ENCODE assay signal across 16 cellular contexts in genomic region chr17:34436607-34437006, GRCh38.
DNase-seq lines count a peak whose midpoint lies in the region; ATAC-seq, FAIRE-seq and TF ChIP-seq lines count a peak whose summit lies in the region.
"Had no signal": no experiment of that assay in that cellular context is flagged by ENCODE, and none has a peak within 500 bp of the region (broad histone marks: within the 10 kb centered on the region; RNA-seq: fewer than 3 reads in every experiment).

No MANE protein-coding gene starts in this region.

- POLR2A ChIA-PET in activated CD8-positive, alpha-beta T cell treated with anti-CD3 and anti-CD28 coated beads for 36 hours (lab: Charles Lee) = no interaction called here
- POLR2A ChIA-PET in activated CD8-positive, alpha-beta T cell treated with anti-CD3 and anti-CD28 coated beads, Interleukin-2, amount 10 ng/mL, durations not matched to agents 7 days and 5 days (lab: Charles Lee) = no interaction called here
- POLR2A ChIA-PET in H1 (lab: Charles Lee; ENCODE audit: partially characterized antibody) = interaction anchor here (1.0 kb wide), 1 partner anchor 9 kb away, joined by 3 read pairs; no protein-coding TSS in a partner anchor

- H2BK12ac ChIP-seq in H1 (ENCODE audit: low read depth, low read length) = no peak overlapping the region

- H3K27ac ChIP-seq in H1 (ENCODE audit: low read depth, low read length) = no peak overlapping the region
- H3K27ac ChIP-seq: GM23248 had no signal

- H3K9ac ChIP-seq in Loucy (ENCODE audit: low read depth, low read length, poor library complexity, severe bottlenecking) = no peak overlapping the region
- no peak overlapping the region for H3K9ac ChIP-seq in H1 (replicated peaks in 1 of 4; ENCODE audit: extremely low read depth in 1 of 4, low read depth in 3 of 4, low read length in 3 of 4)
- H3K9ac ChIP-seq: GM23248, SK-N-SH had no signal

- CTCF ChIA-PET in activated CD8-positive, alpha-beta T cell treated with anti-CD3 and anti-CD28 coated beads for 36 hours (lab: Charles Lee) = interaction anchor here (1.4 to 2.0 kb wide), 2 partner anchors 10 to 16 kb away, joined by 4 to 9 read pairs; no protein-coding TSS in a partner anchor
- CTCF ChIA-PET in activated CD8-positive, alpha-beta T cell treated with anti-CD3 and anti-CD28 coated beads, Interleukin-2, amount 10 ng/mL, durations not matched to agents 7 days and 5 days (lab: Charles Lee) = interaction anchor here (1.0 kb wide), 1 partner anchor 17 kb away, joined by 5 read pairs; no protein-coding TSS in a partner anchor
- CTCF ChIA-PET in H1 (lab: Charles Lee; ENCODE audit: partially characterized antibody) = interaction anchor here (0.6 to 6.9 kb wide), 7 partner anchors 8 to 539 kb away, joined by 3 to 49 read pairs (median 3); no protein-coding TSS in a partner anchor

- no peaks in the 10 kb centered on the region for H3K27me3 ChIP-seq in Loucy (ENCODE audit: insufficient read depth, low read length, poor library complexity, severe bottlenecking)
- no peaks in the 10 kb centered on the region; a peak in 1 of 7 replicates for H3K27me3 ChIP-seq in H1 (replicated peaks in 1 of 4; ENCODE audit: control insufficient read depth in 3 of 4, extremely low read depth in 1 of 4, insufficient read depth in 3 of 4, low read length in 3 of 4)

- ATAC-seq in activated CD8-positive, alpha-beta T cell treated with anti-CD3 and anti-CD28 coated beads for 36 hours = no peak
- no peak for ATAC-seq in activated CD8-positive, alpha-beta T cell treated with anti-CD3 and anti-CD28 coated beads, Interleukin-2, amount 10 ng/mL, durations not matched to agents 7 days and 5 days
- ATAC-seq in GM21423 (IDR thresholded peaks at IDR 0.05; ENCODE audit: unreplicated experiment) (no peak), GM18517 (IDR thresholded peaks at IDR 0.05; ENCODE audit: unreplicated experiment) (no peak)

- H4K5ac ChIP-seq in H1 (ENCODE audit: insufficient read length, low read depth, low read length) = no peak overlapping the region

- H2BK20ac ChIP-seq in H1 (ENCODE audit: low read length) = no peak overlapping the region

- H3K4me3 ChIP-seq in Loucy (ENCODE audit: low read length, poor library complexity, severe bottlenecking) (no peak overlapping the region), H1 (ENCODE audit: extremely low read depth in 1 of 4, insufficient read depth in 2 of 4, low read depth in 3 of 4, low read length in 4 of 4) (no peak overlapping the region), lower leg skin (ENCODE audit: low read depth, poor library complexity, severe bottlenecking) (no peak overlapping the region)
- H3K4me3 ChIP-seq: GM23248 had no signal

- TF ChIP-seq POLR2A in H1 (IDR thresholded peaks at IDR 0.05; ENCODE audit: control extremely low read depth in 1 of 2, low read depth in 2 of 2, low read length in 2 of 2) (no peak), lower leg skin (IDR thresholded peaks at IDR 0.05) (no peak)

- TF ChIP-seq RAD21 in H1 (IDR thresholded peaks at IDR 0.05 in 1 of 2, conservative IDR thresholded peaks at IDR 0.05 in 1 of 2; ENCODE audit: low read depth in 2 of 2, low read length in 2 of 2) = peak; percentile 47 to 56

- H4K20me1 ChIP-seq in Loucy (ENCODE audit: insufficient read depth, low read length, poor library complexity, severe bottlenecking) = no peaks in the 10 kb centered on the region
- H4K20me1 ChIP-seq in H1 (replicated peaks in 1 of 2; ENCODE audit: control insufficient read depth in 1 of 2, insufficient read depth in 2 of 2, low read length in 2 of 2) = no peaks in the 10 kb centered on the region

- H3K36me3 ChIP-seq in Loucy (ENCODE audit: insufficient read depth, low read length) = no peaks in the 10 kb centered on the region
- H3K36me3 ChIP-seq in H1 (ENCODE audit: control insufficient read depth in 2 of 4, insufficient read depth in 4 of 4, low read length in 3 of 4) = no peaks in the 10 kb centered on the region

- H3K79me2 ChIP-seq in Loucy (ENCODE audit: insufficient read depth, low read length) = no peaks in the 10 kb centered on the region
- no peaks in the 10 kb centered on the region for H3K79me2 ChIP-seq in H1 (ENCODE audit: control insufficient read depth in 1 of 2, insufficient read depth in 2 of 2, low read length in 2 of 2)

- H3K9me2 ChIP-seq in Loucy (replicated peaks; ENCODE audit: low read depth, low read length) = no peaks in the 10 kb centered on the region
- H3K9me2 ChIP-seq: SK-N-SH had no signal

- no peak for TF ChIP-seq CTCF in activated CD8-positive, alpha-beta T cell treated with anti-CD3 and anti-CD28 coated beads for 36 hours (IDR thresholded peaks at IDR 0.05)
- TF ChIP-seq CTCF in Loucy (conservative IDR thresholded peaks at IDR 0.05; ENCODE audit: low read length) (peak; percentile 40), H1 (IDR thresholded peaks at IDR 0.05; ENCODE audit: control extremely low read depth in 1 of 3, insufficient read depth in 1 of 3, low read depth in 1 of 3, low read length in 3 of 3) (peak; percentile 18 to 49 (median 23); a peak in 3 of 4 replicates), lower leg skin (IDR thresholded peaks at IDR 0.05) (no peak)

- H3K9me3 Mint-ChIP-seq in activated CD8-positive, alpha-beta T cell treated with anti-CD3 and anti-CD28 coated beads for 36 hours = no peaks in the 10 kb centered on the region
- no peaks in the 10 kb centered on the region for H3K9me3 Mint-ChIP-seq in activated CD8-positive, alpha-beta T cell treated with anti-CD3 and anti-CD28 coated beads, Interleukin-2, amount 10 ng/mL, durations not matched to agents 7 days and 5 days (ENCODE audit: insufficient read depth)
- H3K9me3 Mint-ChIP-seq: HFFc6 had no signal

- H3K4me2 ChIP-seq in Loucy (ENCODE audit: low read depth, low read length, poor library complexity, severe bottlenecking) (no peak overlapping the region), H1 (ENCODE audit: insufficient read depth in 1 of 2, low read depth in 2 of 2, low read length in 2 of 2) (no peak overlapping the region)
- H3K4me2 ChIP-seq: SK-N-SH had no signal

- H2BK120ac ChIP-seq in H1 (replicated peaks; ENCODE audit: low read depth, low read length) = no peak overlapping the region

- no peak overlapping the region for H3K4ac ChIP-seq in H1 (replicated peaks; ENCODE audit: insufficient read length, low read depth, low read length)

- 79% methylated on average over 2 of the region's 2 CpGs; no CpG with 5 or more reads in 1 of the 2 experiments for WGBS in H1 (ENCODE audit: extremely low coverage in 1 of 2, insufficient coverage in 1 of 2, insufficient read length in 1 of 2, insufficient replicate concordance in 2 of 2, low coverage in 1 of 2, low lambda C conversion rate in 2 of 2, missing lambda C conversion rate in 1 of 2), 2 experiments
- 72 to 73% methylated on average over 2 of the region's 2 CpGs for WGBS in lower leg skin, 2 donors

- no peak overlapping the region for H3K14ac ChIP-seq in H1 (ENCODE audit: insufficient read length)

- intact Hi-C loops in activated CD8-positive, alpha-beta T cell treated with anti-CD3 and anti-CD28 coated beads for 36 hours (cut with micrococcal nuclease) = no loop called here
- intact Hi-C loops in lower leg skin (cut with DNase I; ENCODE audit: low total_unique reads) = no loop called here

- H3K4me3 Mint-ChIP-seq in activated CD8-positive, alpha-beta T cell treated with anti-CD3 and anti-CD28 coated beads for 36 hours = no peak overlapping the region
- H3K4me3 Mint-ChIP-seq in activated CD8-positive, alpha-beta T cell treated with anti-CD3 and anti-CD28 coated beads, Interleukin-2, amount 10 ng/mL, durations not matched to agents 7 days and 5 days = no peak overlapping the region
- H3K4me3 Mint-ChIP-seq: CD4-positive, alpha-beta memory T cell; HFFc6 had no signal

- H3K4me1 ChIP-seq in Loucy (ENCODE audit: insufficient read depth, low read length, poor library complexity, severe bottlenecking) (no peaks in the 10 kb centered on the region), H1 (replicated peaks in 1 of 4; ENCODE audit: control insufficient read depth in 3 of 4, insufficient read depth in 4 of 4, low read length in 3 of 4) (no peaks in the 10 kb centered on the region; a peak in 2 of 7 replicates)

- H2BK5ac ChIP-seq in H1 (ENCODE audit: low read depth, low read length) = no peak overlapping the region

- no peak overlapping the region for H2AFZ ChIP-seq in Loucy (ENCODE audit: low read length)
- no peak overlapping the region for H2AFZ ChIP-seq in H1 (ENCODE audit: low read length)
- H2AFZ ChIP-seq: GM23248 had no signal

- H3K18ac ChIP-seq in H1 (ENCODE audit: extremely low read depth, low read length) = no peak overlapping the region

- H3K23ac ChIP-seq in H1 (ENCODE audit: insufficient read length) = no peak overlapping the region

- no peaks in the 10 kb centered on the region for H3K4me1 Mint-ChIP-seq in activated CD8-positive, alpha-beta T cell treated with anti-CD3 and anti-CD28 coated beads for 36 hours (ENCODE audit: low read depth)
- no peaks in the 10 kb centered on the region for H3K4me1 Mint-ChIP-seq in activated CD8-positive, alpha-beta T cell treated with anti-CD3 and anti-CD28 coated beads, Interleukin-2, amount 10 ng/mL, durations not matched to agents 7 days and 5 days (ENCODE audit: low read depth)
- H3K4me1 Mint-ChIP-seq: CD4-positive, alpha-beta memory T cell had no signal

- no peak overlapping the region for H2AK5ac ChIP-seq in H1 (ENCODE audit: low read depth, low read length)

- no peaks in the 10 kb centered on the region for H3F3A ChIP-seq in Loucy (ENCODE audit: low read depth)

- DNase-seq in activated CD8-positive, alpha-beta T cell treated with anti-CD3 and anti-CD28 coated beads for 36 hours = peak; percentile 4
- no peak for DNase-seq in activated CD8-positive, alpha-beta T cell treated with anti-CD3 and anti-CD28 coated beads, Interleukin-2, amount 10 ng/mL, durations not matched to agents 7 days and 5 days
- DNase-seq in H1 (ENCODE audit: low read depth in 1 of 2, low spot score in 2 of 2) (no peak), lower leg skin (ENCODE audit: low spot score in 2 of 2) (no peak)
- DNase-seq: CD4-positive, alpha-beta memory T cell; GM23248; HFFc6; NCI-H1092; NCI-H146; NCI-H2029 treated with DMSO at 0.1 percent for 48 hours; NCI-H748 treated with DMSO at 0.1 percent for 48 hours; SHP77 treated with DMSO at 0.1 percent for 48 hours; SK-N-SH had no signal

- no peak for TF ChIP-seq EP300 in H1 (IDR thresholded peaks at IDR 0.05; ENCODE audit: borderline replicate concordance in 1 of 2, low read depth in 2 of 2, low read length in 2 of 2)

- no peak overlapping the region for H4K91ac ChIP-seq in H1 (replicated peaks; ENCODE audit: insufficient read length, low read length)

- no peak for FAIRE-seq in H1 (lab: Jason Lieb, UNC)

- no peaks in the 10 kb centered on the region for H3K23me2 ChIP-seq in H1 (ENCODE audit: low read depth, low read length)

- H3K27me3 Mint-ChIP-seq in activated CD8-positive, alpha-beta T cell treated with anti-CD3 and anti-CD28 coated beads for 36 hours = peaks cover 7% of the 10 kb centered on the region
- peaks cover 24% of the 10 kb centered on the region for H3K27me3 Mint-ChIP-seq in activated CD8-positive, alpha-beta T cell treated with anti-CD3 and anti-CD28 coated beads, Interleukin-2, amount 10 ng/mL, durations not matched to agents 7 days and 5 days (ENCODE audit: low read depth)

- no peaks in the 10 kb centered on the region for H3K79me1 ChIP-seq in H1 (ENCODE audit: low read depth, low read length)

- no peak overlapping the region for H3K27ac Mint-ChIP-seq in activated CD8-positive, alpha-beta T cell treated with anti-CD3 and anti-CD28 coated beads for 36 hours
- H3K27ac Mint-ChIP-seq in activated CD8-positive, alpha-beta T cell treated with anti-CD3 and anti-CD28 coated beads, Interleukin-2, amount 10 ng/mL, durations not matched to agents 7 days and 5 days = no peak overlapping the region
- H3K27ac Mint-ChIP-seq: CD4-positive, alpha-beta memory T cell; HFFc6 had no signal

- H2BK15ac ChIP-seq in H1 (ENCODE audit: low read length) = no peak overlapping the region

- H3K9me3 ChIP-seq in Loucy (ENCODE audit: insufficient read depth, low read depth, low read length) (no peaks in the 10 kb centered on the region), H1 (ENCODE audit: insufficient read depth in 2 of 2, low read depth in 1 of 2, low read length in 1 of 2) (no peaks in the 10 kb centered on the region)
- H3K9me3 ChIP-seq: SK-N-SH had no signal

- no peaks in the 10 kb centered on the region for H3K36me3 Mint-ChIP-seq in activated CD8-positive, alpha-beta T cell treated with anti-CD3 and anti-CD28 coated beads for 36 hours (ENCODE audit: low read depth)
- no peaks in the 10 kb centered on the region for H3K36me3 Mint-ChIP-seq in activated CD8-positive, alpha-beta T cell treated with anti-CD3 and anti-CD28 coated beads, Interleukin-2, amount 10 ng/mL, durations not matched to agents 7 days and 5 days (ENCODE audit: low read depth)
- H3K36me3 Mint-ChIP-seq: CD4-positive, alpha-beta memory T cell had no signal

- no peak overlapping the region for H4K8ac ChIP-seq in H1 (ENCODE audit: extremely low read depth, insufficient read depth, low read length)

- no peak overlapping the region for H3K56ac ChIP-seq in H1 (replicated peaks; ENCODE audit: insufficient read length, low read depth, low read length)

Comparison
In these comparisons a context has a peak if more than half of its experiments do, and no peak if none do; other contexts are left out.
1. CTCF ChIP-seq: peak in Loucy (single experiment) and H1 (3 of 3); none in activated CD8-positive, alpha-beta T cell treated with anti-CD3 and anti-CD28 coated beads for 36 hours (single experiment) and lower leg skin (0 of 3).